26 cellular contexts compared by ENCODE assay signal in genomic region chr22:25146906-25147754, GRCh38. TPM values are rescaled to one million over a fixed set of nuclear protein-coding genes. Genes with fewer than 3 reads are reported as not detected.
DNase-seq lines count a peak whose midpoint lies in the region; TF ChIP-seq lines count a peak whose summit lies in the region.
"Had no signal": no experiment of that assay in that cellular context is flagged by ENCODE, and none has a peak within 500 bp of the region (broad histone marks: within the 10 kb centered on the region; RNA-seq: fewer than 3 reads in every experiment).

No MANE protein-coding gene starts in this region.

- peak overlapping the region; percentile 21 for H3K27ac Mint-ChIP-seq in endodermal cell
- H3K27ac Mint-ChIP-seq in activated CD4-positive, alpha-beta T cell treated with anti-CD3 and anti-CD28 coated beads, Interleukin-2, amount 10 ng/mL, durations not matched to agents 7 days and 5 days: no peak overlapping the region
- H3K27ac Mint-ChIP-seq: activated CD4-positive, alpha-beta memory T cell treated with anti-CD3 and anti-CD28 coated beads for 36 hours; activated naive CD8-positive, alpha-beta T cell treated with anti-CD3 and anti-CD28 coated beads for 36 hours; activated T-helper 17 cell treated with anti-CD3 and anti-CD28 coated beads, Interleukin-2, amount 50 U/mL, for 72 hours; CD14-positive monocyte; HFFc6 had no signal

- no peaks in the 10 kb centered on the region for H3K27me3 Mint-ChIP-seq in endodermal cell (ENCODE audit: insufficient read depth)
- H3K27me3 Mint-ChIP-seq in activated CD4-positive, alpha-beta T cell treated with anti-CD3 and anti-CD28 coated beads, Interleukin-2, amount 10 ng/mL, durations not matched to agents 7 days and 5 days: no peaks in the 10 kb centered on the region
- H3K27me3 Mint-ChIP-seq: activated CD4-positive, alpha-beta memory T cell treated with anti-CD3 and anti-CD28 coated beads for 36 hours; activated naive CD8-positive, alpha-beta T cell treated with anti-CD3 and anti-CD28 coated beads for 36 hours; activated T-helper 17 cell treated with anti-CD3 and anti-CD28 coated beads, Interleukin-2, amount 50 U/mL, for 72 hours had no signal

- H3K36me3 ChIP-seq in H7 (replicated peaks; ENCODE audit: control insufficient read depth, insufficient read depth, low read length) (no peaks in the 10 kb centered on the region), endodermal cell (ENCODE audit: control insufficient read depth, insufficient read depth, low read length) (no peaks in the 10 kb centered on the region), suprapubic skin (no peaks in the 10 kb centered on the region)
- H3K36me3 ChIP-seq: Peyer's patch, stomach had no signal

- no peak overlapping the region for H3K4me3 Mint-ChIP-seq in endodermal cell
- no peak overlapping the region for H3K4me3 Mint-ChIP-seq in activated CD4-positive, alpha-beta T cell treated with anti-CD3 and anti-CD28 coated beads, Interleukin-2, amount 10 ng/mL, durations not matched to agents 7 days and 5 days
- H3K4me3 Mint-ChIP-seq: activated CD4-positive, alpha-beta memory T cell treated with anti-CD3 and anti-CD28 coated beads for 36 hours; activated naive CD8-positive, alpha-beta T cell treated with anti-CD3 and anti-CD28 coated beads for 36 hours; activated T-helper 17 cell treated with anti-CD3 and anti-CD28 coated beads, Interleukin-2, amount 50 U/mL, for 72 hours; CD14-positive monocyte; HFFc6 had no signal

- 73 to 83% methylated on average over 1 to 3 of the region's 4 CpGs for WGBS in endodermal cell (ENCODE audit: insufficient coverage in 1 of 2, insufficient read length in 1 of 2), 2 experiments
- WGBS in suprapubic skin: 52% methylated on average over 4 of the region's 4 CpGs

- TF ChIP-seq POLR2A in suprapubic skin (IDR thresholded peaks at IDR 0.05): no peak

- H3K27me3 ChIP-seq in H7 (ENCODE audit: control insufficient read depth, insufficient read depth, low read length) (no peaks in the 10 kb centered on the region), endodermal cell (ENCODE audit: control insufficient read depth, insufficient read depth, low read length, poor library complexity, severe bottlenecking) (no peaks in the 10 kb centered on the region), suprapubic skin (no peaks in the 10 kb centered on the region)
- H3K27me3 ChIP-seq: Peyer's patch, stomach had no signal

- no peak overlapping the region for H3K27ac ChIP-seq in endodermal cell (ENCODE audit: low read depth, low read length)
- H3K27ac ChIP-seq in suprapubic skin: peak overlapping the region; percentile 77
- H3K27ac ChIP-seq: HL-60 had no signal

- H3K9me3 ChIP-seq in endodermal cell (ENCODE audit: control insufficient read depth, low read length): no peaks in the 10 kb centered on the region
- no peaks in the 10 kb centered on the region for H3K9me3 ChIP-seq in suprapubic skin
- H3K9me3 ChIP-seq: Peyer's patch, stomach had no signal

- no peaks in the 10 kb centered on the region for H3K9me3 Mint-ChIP-seq in endodermal cell
- H3K9me3 Mint-ChIP-seq in activated CD4-positive, alpha-beta T cell treated with anti-CD3 and anti-CD28 coated beads, Interleukin-2, amount 10 ng/mL, durations not matched to agents 7 days and 5 days: no peaks in the 10 kb centered on the region
- H3K9me3 Mint-ChIP-seq: activated CD4-positive, alpha-beta memory T cell treated with anti-CD3 and anti-CD28 coated beads for 36 hours; activated naive CD8-positive, alpha-beta T cell treated with anti-CD3 and anti-CD28 coated beads for 36 hours; activated T-helper 17 cell treated with anti-CD3 and anti-CD28 coated beads, Interleukin-2, amount 50 U/mL, for 72 hours; CD14-positive monocyte had no signal

- no peak for TF ChIP-seq EP300 in suprapubic skin (IDR thresholded peaks at IDR 0.05)

- peaks cover 4% of the 10 kb centered on the region for H3K4me1 ChIP-seq in endodermal cell (ENCODE audit: control insufficient read depth, insufficient read depth, low read length)
- peaks cover 59% of the 10 kb centered on the region for H3K4me1 ChIP-seq in suprapubic skin

- peak; percentile 57 for DNase-seq in H7
- peak; percentile 9 for DNase-seq in NCI-H345 (lab: John Stamatoyannopoulos, UW)
- no peak for DNase-seq in endodermal cell
- DNase-seq in suprapubic skin (ENCODE audit: low spot score in 2 of 2): no peak
- DNase-seq in occipital lobe (lab: John Stamatoyannopoulos, UW): no peak
- DNase-seq in activated naive CD4-positive, alpha-beta T cell treated with Interleukin-2 at 50 U/mL for 16 hours: no peak
- no peak for DNase-seq in activated CD4-positive, alpha-beta T cell treated with anti-CD3 and anti-CD28 coated beads, Interleukin-2, amount 10 ng/mL, durations not matched to agents 7 days and 5 days
- DNase-seq: activated CD4-positive, alpha-beta memory T cell treated with anti-CD3 and anti-CD28 coated beads for 36 hours; activated CD8-positive, alpha-beta memory T cell treated with anti-CD3 and anti-CD28 coated beads, Interleukin-2, amount 50 U/mL, for 4 hours; activated naive CD8-positive, alpha-beta T cell treated with anti-CD3 and anti-CD28 coated beads for 36 hours; central memory CD4-positive, alpha-beta T cell; HFFc6; NCI-H1436; NCI-H2107; NCI-H524 treated with DMSO at 0.1 percent for 48 hours; Peyer's patch; retina; stomach; trophoblast cell had no signal

- no peaks in the 10 kb centered on the region for H3K36me3 Mint-ChIP-seq in endodermal cell (ENCODE audit: low read depth)
- H3K36me3 Mint-ChIP-seq in activated CD4-positive, alpha-beta T cell treated with anti-CD3 and anti-CD28 coated beads, Interleukin-2, amount 10 ng/mL, durations not matched to agents 7 days and 5 days (ENCODE audit: low read depth): no peaks in the 10 kb centered on the region
- H3K36me3 Mint-ChIP-seq: activated CD4-positive, alpha-beta memory T cell treated with anti-CD3 and anti-CD28 coated beads for 36 hours; activated naive CD8-positive, alpha-beta T cell treated with anti-CD3 and anti-CD28 coated beads for 36 hours; CD14-positive monocyte had no signal

- POLR2A ChIA-PET in activated CD4-positive, alpha-beta T cell treated with anti-CD3 and anti-CD28 coated beads, Interleukin-2, amount 10 ng/mL, durations not matched to agents 7 days and 5 days (lab: Charles Lee): no interaction called here

- peaks cover 24% of the 10 kb centered on the region for H3K4me1 Mint-ChIP-seq in endodermal cell
- no peaks in the 10 kb centered on the region for H3K4me1 Mint-ChIP-seq in activated CD4-positive, alpha-beta T cell treated with anti-CD3 and anti-CD28 coated beads, Interleukin-2, amount 10 ng/mL, durations not matched to agents 7 days and 5 days
- H3K4me1 Mint-ChIP-seq: activated naive CD8-positive, alpha-beta T cell treated with anti-CD3 and anti-CD28 coated beads for 36 hours; activated T-helper 17 cell treated with anti-CD3 and anti-CD28 coated beads, Interleukin-2, amount 50 U/mL, for 72 hours; CD14-positive monocyte had no signal

- no peak for TF ChIP-seq CTCF in endodermal cell (conservative IDR thresholded peaks at IDR 0.05)
- TF ChIP-seq CTCF in suprapubic skin (IDR thresholded peaks at IDR 0.05): no peak

- H3K4me3 ChIP-seq in H7 (ENCODE audit: insufficient read depth, low read depth, low read length): no peak overlapping the region
- no peak overlapping the region for H3K4me3 ChIP-seq in endodermal cell (ENCODE audit: low read length)
- no peak overlapping the region for H3K4me3 ChIP-seq in suprapubic skin
- H3K4me3 ChIP-seq: Peyer's patch, skin epidermis, stomach had no signal

- H3K9ac ChIP-seq in endodermal cell (ENCODE audit: extremely low read depth, low read length, poor library complexity, severe bottlenecking): no peak overlapping the region

- CTCF ChIA-PET in activated CD4-positive, alpha-beta T cell treated with anti-CD3 and anti-CD28 coated beads, Interleukin-2, amount 10 ng/mL, durations not matched to agents 7 days and 5 days (lab: Charles Lee): no interaction called here

RNA-seq across cellular contexts. Expression of gene CRYBB3, which starts 52.5 kb away (rescaled TPM):
- total RNA-seq in H7 (2014; rRNA removed; shearing (Covaris generic)): 0.10 TPM in 1 of 2 replicates, not detected in the other
- total RNA-seq in endodermal cell (under 1 TPM in 1 of 2 donors, not detected in 1; 0.97 TPM), suprapubic skin (not detected), occipital lobe (not detected)
- polyA plus RNA-seq in endodermal cell (2013, experiment 1 of 2): not detected
- polyA plus RNA-seq in endodermal cell (2013, experiment 2 of 2): not detected
- total RNA-seq in activated CD4-positive, alpha-beta T cell treated with anti-CD3 and anti-CD28 coated beads, Interleukin-2, amount 10 ng/mL, durations not matched to agents 7 days and 5 days: under 1 TPM; 0.25 to 0.57 TPM
- total RNA-seq: activated T-helper 17 cell treated with anti-CD3 and anti-CD28 coated beads, Interleukin-2, amount 50 U/mL, for 72 hours; dermis microvascular lymphatic vessel endothelial cell; fibroblast of lung; HFFc6; omental fat pad; stomach had no signal
- polyA plus RNA-seq: CD14-positive monocyte, fibroblast of lung had no signal

Comparison
In these comparisons a context has a peak if more than half of its experiments do, and no peak if none do; other contexts are left out.
1. DNase-seq: peak in H7 (single experiment) and NCI-H345 (single experiment); none in endodermal cell (single experiment), suprapubic skin (0 of 2), occipital lobe (single experiment), activated naive CD4-positive, alpha-beta T cell treated with Interleukin-2 at 50 U/mL for 16 hours (single experiment) and activated CD4-positive, alpha-beta T cell treated with anti-CD3 and anti-CD28 coated beads, Interleukin-2, amount 10 ng/mL, durations not matched to agents 7 days and 5 days (single experiment).